Comparison of ENCODE assay signal across 1 cellular context in the genomic region with DNA sequence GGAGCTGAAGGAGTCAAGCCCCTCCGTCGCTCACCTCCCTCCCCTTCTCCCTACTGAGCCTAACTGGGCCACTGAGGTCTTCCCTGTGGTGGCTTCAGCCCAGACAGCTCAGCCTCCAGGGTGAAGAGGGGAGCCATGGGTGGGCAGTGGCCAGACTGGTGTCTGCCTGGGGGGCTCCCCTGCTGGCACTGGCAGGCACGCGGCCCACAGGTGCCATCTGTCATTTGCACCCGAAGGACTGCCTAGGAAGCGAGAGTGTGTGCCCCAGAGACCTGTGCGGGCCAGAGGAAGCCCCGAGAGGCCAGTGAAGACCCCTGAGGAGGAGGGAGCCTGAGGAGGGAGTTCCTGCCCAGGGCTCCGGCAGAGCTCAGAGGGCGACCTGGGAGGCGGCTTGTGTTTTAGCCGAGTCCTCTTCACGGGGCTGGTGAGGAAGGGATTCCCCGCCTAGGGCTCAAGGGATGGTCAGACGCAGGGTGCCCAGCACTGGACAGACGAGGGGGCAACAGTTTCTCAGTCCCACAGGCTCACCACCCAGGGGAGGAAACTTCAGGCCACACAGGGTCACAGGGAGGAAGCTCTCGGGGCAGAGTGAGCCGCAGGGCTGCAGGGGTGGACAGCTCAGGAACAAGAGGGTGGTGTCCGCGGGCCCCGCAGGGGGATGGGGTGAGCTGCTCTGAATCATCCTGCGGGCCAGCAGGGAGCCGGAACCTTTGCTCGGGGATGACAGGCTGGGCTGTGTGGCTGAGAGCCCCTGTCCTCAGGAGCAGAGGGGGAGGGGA.
TF ChIP-seq lines count a peak whose summit lies in the region.

No MANE protein-coding gene starts in this region.

TF ChIP-seq in HepG2, 621 proteins besides CTCF, POLR2A, EP300 and RAD21 (continued from another document):
- TF ChIP-seq, protein P1, sequence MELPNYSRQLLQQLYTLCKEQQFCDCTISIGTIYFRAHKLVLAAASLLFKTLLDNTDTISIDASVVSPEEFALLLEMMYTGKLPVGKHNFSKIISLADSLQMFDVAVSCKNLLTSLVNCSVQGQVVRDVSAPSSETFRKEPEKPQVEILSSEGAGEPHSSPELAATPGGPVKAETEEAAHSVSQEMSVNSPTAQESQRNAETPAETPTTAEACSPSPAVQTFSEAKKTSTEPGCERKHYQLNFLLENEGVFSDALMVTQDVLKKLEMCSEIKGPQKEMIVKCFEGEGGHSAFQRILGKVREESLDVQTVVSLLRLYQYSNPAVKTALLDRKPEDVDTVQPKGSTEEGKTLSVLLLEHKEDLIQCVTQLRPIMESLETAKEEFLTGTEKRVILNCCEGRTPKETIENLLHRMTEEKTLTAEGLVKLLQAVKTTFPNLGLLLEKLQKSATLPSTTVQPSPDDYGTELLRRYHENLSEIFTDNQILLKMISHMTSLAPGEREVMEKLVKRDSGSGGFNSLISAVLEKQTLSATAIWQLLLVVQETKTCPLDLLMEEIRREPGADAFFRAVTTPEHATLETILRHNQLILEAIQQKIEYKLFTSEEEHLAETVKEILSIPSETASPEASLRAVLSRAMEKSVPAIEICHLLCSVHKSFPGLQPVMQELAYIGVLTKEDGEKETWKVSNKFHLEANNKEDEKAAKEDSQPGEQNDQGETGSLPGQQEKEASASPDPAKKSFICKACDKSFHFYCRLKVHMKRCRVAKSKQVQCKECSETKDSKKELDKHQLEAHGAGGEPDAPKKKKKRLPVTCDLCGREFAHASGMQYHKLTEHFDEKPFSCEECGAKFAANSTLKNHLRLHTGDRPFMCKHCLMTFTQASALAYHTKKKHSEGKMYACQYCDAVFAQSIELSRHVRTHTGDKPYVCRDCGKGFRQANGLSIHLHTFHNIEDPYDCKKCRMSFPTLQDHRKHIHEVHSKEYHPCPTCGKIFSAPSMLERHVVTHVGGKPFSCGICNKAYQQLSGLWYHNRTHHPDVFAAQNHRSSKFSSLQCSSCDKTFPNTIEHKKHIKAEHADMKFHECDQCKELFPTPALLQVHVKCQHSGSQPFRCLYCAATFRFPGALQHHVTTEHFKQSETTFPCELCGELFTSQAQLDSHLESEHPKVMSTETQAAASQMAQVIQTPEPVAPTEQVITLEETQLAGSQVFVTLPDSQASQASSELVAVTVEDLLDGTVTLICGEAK (IDR thresholded peaks at IDR 0.05) = no peak
- TF ChIP-seq, protein P1 (CRISPR knock-in tag; IDR thresholded peaks at IDR 0.05) = no peak
- TF ChIP-seq FOSL2 (CRISPR knock-in tag; IDR thresholded peaks at IDR 0.05) (0 out of 2 replicates have a peak, but pooled peaks have one; percentile 18), HDAC1 (CRISPR knock-in tag; IDR thresholded peaks at IDR 0.05) (no peak)
